Comparison of ENCODE assay signal across 7 cellular contexts in the genomic region with DNA sequence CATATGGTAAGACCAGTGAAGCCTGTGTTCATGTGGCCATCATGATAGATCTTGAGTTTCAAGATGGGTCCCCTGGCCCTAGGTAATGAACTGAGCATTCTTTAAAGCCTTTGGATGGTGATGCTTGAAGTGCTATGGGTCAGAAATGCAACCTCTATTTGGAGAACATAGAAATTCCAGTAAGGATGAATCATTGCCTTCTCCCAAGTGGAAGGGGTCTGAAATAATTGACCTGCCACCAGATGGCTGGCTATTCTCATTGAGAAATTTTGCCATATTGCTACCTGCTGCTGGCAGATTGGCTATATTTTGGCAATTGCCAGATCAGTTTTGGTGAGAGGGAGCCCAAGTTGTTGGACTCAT. TPM values are rescaled to one million over a fixed set of nuclear protein-coding genes. Genes with fewer than 3 reads are reported as not detected.
DNase-seq lines count a peak whose midpoint lies in the region; ATAC-seq and TF ChIP-seq lines count a peak whose summit lies in the region.

No MANE protein-coding gene starts in this region.

- no peak overlapping the region for H3K9ac ChIP-seq in iPS-18a (ENCODE audit: low read length)
- peak overlapping the region in 1 of 2 donors; percentile 80 for H3K9ac ChIP-seq in stomach smooth muscle (ENCODE audit: low read length in 2 of 2)

- POLR2A ChIA-PET in activated CD8-positive, alpha-beta T cell treated with anti-CD3 and anti-CD28 coated beads, Interleukin-2, amount 10 ng/mL, durations not matched to agents 7 days and 5 days (lab: Charles Lee), result interaction anchor here (1.0 to 2.2 kb wide), 3 partner anchors 10 to 158 kb away, joined by 3 to 19 read pairs (median 6); a partner anchor contains a TSS

- TF ChIP-seq CTCF in HL-60 (IDR thresholded peaks at IDR 0.05; ENCODE audit: insufficient read depth, low read length), result no peak

- no peaks in the 10 kb centered on the region for H3K27me3 Mint-ChIP-seq in activated CD8-positive, alpha-beta T cell treated with anti-CD3 and anti-CD28 coated beads, Interleukin-2, amount 10 ng/mL, durations not matched to agents 7 days and 5 days (ENCODE audit: low read depth)

- CTCF ChIA-PET in activated CD8-positive, alpha-beta T cell treated with anti-CD3 and anti-CD28 coated beads, Interleukin-2, amount 10 ng/mL, durations not matched to agents 7 days and 5 days (lab: Charles Lee), result interaction anchor here (0.6 to 4.1 kb wide), 13 partner anchors 11 to 372 kb away, joined by 3 to 83 read pairs (median 4); a partner anchor contains a TSS

- H3K36me3 ChIP-seq in iPS-18a (ENCODE audit: control insufficient read depth, low read depth, low read length), result no peaks in the 10 kb centered on the region
- no peaks in the 10 kb centered on the region for H3K36me3 ChIP-seq in stomach smooth muscle (ENCODE audit: control insufficient read depth in 2 of 2, insufficient read depth in 2 of 2, low read length in 2 of 2)

- H3K27me3 ChIP-seq in HL-60 (ENCODE audit: insufficient read depth, poor library complexity, severe bottlenecking) (no peaks in the 10 kb centered on the region), iPS-18a (ENCODE audit: control insufficient read depth, insufficient read depth, low read length) (peaks cover 11% of the 10 kb centered on the region), stomach smooth muscle (ENCODE audit: control insufficient read depth in 1 of 2, insufficient read depth in 2 of 2, low read length in 2 of 2) (no peaks in the 10 kb centered on the region)

- peak overlapping the region; percentile 97 for H3K4me3 Mint-ChIP-seq in activated CD8-positive, alpha-beta T cell treated with anti-CD3 and anti-CD28 coated beads, Interleukin-2, amount 10 ng/mL, durations not matched to agents 7 days and 5 days

- H3K4me3 ChIP-seq in HL-60 (replicated peaks; ENCODE audit: insufficient read depth, low read length) (peak overlapping the region; percentile 42; the same call in 1 of the 2 replicates), iPS-18a (ENCODE audit: low read length) (peak overlapping the region; percentile 50), stomach smooth muscle (ENCODE audit: low read length in 2 of 2) (peak overlapping the region; percentile 55 to 88)

- no peaks in the 10 kb centered on the region for H3K9me3 Mint-ChIP-seq in activated CD8-positive, alpha-beta T cell treated with anti-CD3 and anti-CD28 coated beads, Interleukin-2, amount 10 ng/mL, durations not matched to agents 7 days and 5 days (ENCODE audit: insufficient read depth)

- H3K36me3 Mint-ChIP-seq in activated CD8-positive, alpha-beta T cell treated with anti-CD3 and anti-CD28 coated beads, Interleukin-2, amount 10 ng/mL, durations not matched to agents 7 days and 5 days (ENCODE audit: low read depth), result peaks cover 23% of the 10 kb centered on the region

- peaks cover 40% of the 10 kb centered on the region for H3K4me1 Mint-ChIP-seq in activated CD8-positive, alpha-beta T cell treated with anti-CD3 and anti-CD28 coated beads, Interleukin-2, amount 10 ng/mL, durations not matched to agents 7 days and 5 days (ENCODE audit: low read depth)

- H3K9me3 ChIP-seq in iPS-18a (ENCODE audit: control insufficient read depth, low read depth, low read length), result no peaks in the 10 kb centered on the region
- no peaks in the 10 kb centered on the region for H3K9me3 ChIP-seq in stomach smooth muscle (ENCODE audit: control insufficient read depth in 2 of 2, low read length in 2 of 2)

- peaks cover 13% of the 10 kb centered on the region for H3K4me1 ChIP-seq in iPS-18a (ENCODE audit: control insufficient read depth, low read depth, low read length)
- H3K4me1 ChIP-seq in stomach smooth muscle (ENCODE audit: control insufficient read depth, insufficient read depth, low read length), result peaks cover 27% of the 10 kb centered on the region

- H3K27ac Mint-ChIP-seq in activated CD8-positive, alpha-beta T cell treated with anti-CD3 and anti-CD28 coated beads, Interleukin-2, amount 10 ng/mL, durations not matched to agents 7 days and 5 days, result peak overlapping the region; percentile 96

- no peak for ATAC-seq in activated CD8-positive, alpha-beta T cell treated with anti-CD3 and anti-CD28 coated beads, Interleukin-2, amount 10 ng/mL, durations not matched to agents 7 days and 5 days

- DNase-seq in HL-60 (ENCODE audit: low read depth in 1 of 2, low spot score in 1 of 2), result no peak
- no peak for DNase-seq in activated CD8-positive, alpha-beta T cell treated with anti-CD3 and anti-CD28 coated beads, Interleukin-2, amount 10 ng/mL, durations not matched to agents 7 days and 5 days
- no peak for DNase-seq in putamen (ENCODE audit: low spot score)
- DNase-seq in DMS153 (lab: John Stamatoyannopoulos, UW), result no peak
- no peak for DNase-seq in activated CD4-positive, CD25-positive, alpha-beta regulatory T cell treated with anti-CD3 and anti-CD28 coated beads, Interleukin-2, amount 50 U/mL, for 72 hours

- no peak overlapping the region for H3K27ac ChIP-seq in HL-60 (replicated peaks)
- H3K27ac ChIP-seq in iPS-18a (ENCODE audit: low read length), result no peak overlapping the region
- peak overlapping the region; percentile 80 for H3K27ac ChIP-seq in stomach smooth muscle (ENCODE audit: low read length)

RNA-seq across cellular contexts. Expression of a gene that starts 0.7 kb away (rescaled TPM):
- 100 to 1,000 TPM; 271 to 272 TPM for total RNA-seq in activated CD8-positive, alpha-beta T cell treated with anti-CD3 and anti-CD28 coated beads, Interleukin-2, amount 10 ng/mL, durations not matched to agents 7 days and 5 days

RNA-seq across cellular contexts. Expression of a gene that starts 37.7 kb away (rescaled TPM):
- under 1 TPM; 0.08 to 0.21 TPM for total RNA-seq in activated CD8-positive, alpha-beta T cell treated with anti-CD3 and anti-CD28 coated beads, Interleukin-2, amount 10 ng/mL, durations not matched to agents 7 days and 5 days

RNA-seq across cellular contexts. Expression of a gene that starts 53.0 kb away (rescaled TPM):
- total RNA-seq in activated CD8-positive, alpha-beta T cell treated with anti-CD3 and anti-CD28 coated beads, Interleukin-2, amount 10 ng/mL, durations not matched to agents 7 days and 5 days, result 10 to 100 TPM; 14.6 to 17.5 TPM
